8 cellular contexts compared by ENCODE assay signal in the genomic region with DNA sequence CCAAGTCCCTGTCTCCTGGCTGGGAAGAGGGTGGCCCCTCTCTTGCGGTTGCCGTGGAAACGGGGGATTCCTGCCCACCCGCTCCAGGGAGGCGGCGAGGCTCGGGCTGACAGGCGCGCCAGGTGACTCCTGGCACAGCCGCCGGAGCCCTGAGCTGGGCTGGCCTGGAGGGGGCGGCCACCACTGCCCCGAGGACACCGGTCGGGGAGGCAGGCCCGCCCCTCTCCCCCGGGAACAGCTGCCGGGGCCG.
DNase-seq lines count a peak whose midpoint lies in the region; ATAC-seq and TF ChIP-seq lines count a peak whose summit lies in the region.

No MANE protein-coding gene starts in this region.

- intact Hi-C loops in colonic mucosa (cut with DNase I): no loop called here

- no peak for ATAC-seq in HG02571 (IDR thresholded peaks at IDR 0.05; ENCODE audit: unreplicated experiment)

- TF ChIP-seq CTCF in colonic mucosa (IDR thresholded peaks at IDR 0.05): no peak

- peak overlapping the region; percentile 60 for H3K4me3 ChIP-seq in MG63
- H3K4me3 ChIP-seq in colonic mucosa: peak overlapping the region; percentile 80
- H3K4me3 ChIP-seq in mononuclear cell (ENCODE audit: low read length): peak overlapping the region; percentile 65

- DNase-seq in G401 (ENCODE audit: low spot score) (peak; percentile 38), MG63 (no peak), colonic mucosa (no peak), NCI-H1930 (lab: John Stamatoyannopoulos, UW) (no peak), hippocampal formation (lab: John Stamatoyannopoulos, UW) (no peak), NOMO-1 (lab: John Stamatoyannopoulos, UW; ENCODE audit: unreplicated experiment in 2 of 2) (no peak)

- H3K36me3 ChIP-seq in MG63 (no peaks in the 10 kb centered on the region), colonic mucosa (no peaks in the 10 kb centered on the region)

- H3K27me3 ChIP-seq in MG63 (no peaks in the 10 kb centered on the region), colonic mucosa (no peaks in the 10 kb centered on the region), mononuclear cell (ENCODE audit: insufficient read depth, low read length) (no peaks in the 10 kb centered on the region)

- H3K4me1 ChIP-seq in colonic mucosa (peaks cover 29% of the 10 kb centered on the region), mononuclear cell (ENCODE audit: insufficient read depth, low read length) (peaks cover 61% of the 10 kb centered on the region)

- in situ Hi-C loops in G401 (cut with HindIII; ENCODE audit: low sequenced_read_pairs): no loop called here

- peak overlapping the region; percentile 96 for H3K27ac ChIP-seq in colonic mucosa

- no peaks in the 10 kb centered on the region for H3K9me3 ChIP-seq in MG63
- H3K9me3 ChIP-seq in colonic mucosa: no peaks in the 10 kb centered on the region
- H3K9me3 ChIP-seq in mononuclear cell (ENCODE audit: low read depth, low read length): no peaks in the 10 kb centered on the region

- H3K9ac ChIP-seq in colonic mucosa (ENCODE audit: low read depth in 2 of 2, low read length in 2 of 2): peak overlapping the region; percentile 84 to 95
